7 cellular contexts compared by ENCODE assay signal in genomic region chr3:40580494-40581091, GRCh38. TPM values are rescaled to one million over a fixed set of nuclear protein-coding genes. Genes with fewer than 3 reads are reported as not detected.
DNase-seq lines count a peak whose midpoint lies in the region; ATAC-seq and TF ChIP-seq lines count a peak whose summit lies in the region.

No MANE protein-coding gene starts in this region.

- H3K4me2 ChIP-seq in mesendoderm (ENCODE audit: low read length): no peak overlapping the region

- no peak overlapping the region for H4K8ac ChIP-seq in mesendoderm (ENCODE audit: low read depth, low read length)

- H2BK120ac ChIP-seq in mesendoderm (ENCODE audit: low read depth, low read length): no peak overlapping the region

- no peaks in the 10 kb centered on the region for H3K79me2 ChIP-seq in mesendoderm (ENCODE audit: control insufficient read depth, insufficient read depth, low read length)

- H2AK5ac ChIP-seq in mesendoderm (ENCODE audit: low read length): no peak overlapping the region

- H3K79me1 ChIP-seq in mesendoderm (ENCODE audit: low read length): no peaks in the 10 kb centered on the region

- TF ChIP-seq CTCF in GM12874 (IDR thresholded peaks at IDR 0.05; ENCODE audit: insufficient read depth, low read depth, low read length): peak; percentile 91

- H3K4me1 ChIP-seq in mesendoderm (ENCODE audit: control insufficient read depth, low read depth, low read length): no peaks in the 10 kb centered on the region

- H3K27me3 ChIP-seq in mesendoderm (ENCODE audit: insufficient read depth, low read length, poor library complexity): no peaks in the 10 kb centered on the region

- ATAC-seq in HG03159 (IDR thresholded peaks at IDR 0.05; ENCODE audit: unreplicated experiment): peak; percentile 71

- H3K9ac ChIP-seq in mesendoderm (ENCODE audit: low read length): no peak overlapping the region

- WGBS in mesendoderm (ENCODE audit: extremely low coverage, insufficient coverage, low lambda C conversion rate): no CpG with 5 or more reads among the region's 2 CpGs

- no peak overlapping the region for H2BK15ac ChIP-seq in mesendoderm (replicated peaks; ENCODE audit: low read depth)

- DNase-seq in NCI-H69 (lab: John Stamatoyannopoulos, UW): peak; percentile 69
- peak; percentile 69 to 73 for DNase-seq in activated CD4-positive, alpha-beta T cell treated with anti-CD3 and anti-CD28 coated beads, Interleukin-2, amount 50 U/mL, for 48 hours
- peak; percentile 78 for DNase-seq in ecto neural progenitor cell (ENCODE audit: low spot score)
- DNase-seq in mesendoderm: peak; percentile 85
- DNase-seq in stimulated activated CD8-positive, alpha-beta memory T cell treated with anti-CD3 and anti-CD28 coated beads, Interleukin-2, amount 100 ng/mL, for 48 hours (ENCODE audit: low read depth in 2 of 2): peak; percentile 15 to 40

- H4K5ac ChIP-seq in mesendoderm (ENCODE audit: low read length): no peak overlapping the region

- H3K18ac ChIP-seq in mesendoderm (ENCODE audit: low read length): no peak overlapping the region

- H2BK5ac ChIP-seq in mesendoderm (ENCODE audit: low read length): no peak overlapping the region

- H3K56ac ChIP-seq in mesendoderm (ENCODE audit: low read length): no peak overlapping the region

- no peak overlapping the region for H3K23ac ChIP-seq in mesendoderm (ENCODE audit: low read length)

- H3K4ac ChIP-seq in mesendoderm (ENCODE audit: low read depth, low read length): no peak overlapping the region

- no peak overlapping the region for H3K4me3 ChIP-seq in mesendoderm (ENCODE audit: low read length)

- H3K36me3 ChIP-seq in mesendoderm (ENCODE audit: control insufficient read depth, insufficient read depth, low read length): no peaks in the 10 kb centered on the region

- no peak overlapping the region for H3K27ac ChIP-seq in mesendoderm (ENCODE audit: low read depth, low read length)

RNA-seq across cellular contexts. Expression of gene ZNF621, which starts 55.8 kb away (rescaled TPM):
- polyA plus RNA-seq in mesendoderm (2013, experiment 1 of 2): 13.5 TPM
- polyA plus RNA-seq in mesendoderm (2013, experiment 2 of 2): 13.7 TPM

Comparison
In these comparisons a context has a peak if more than half of its experiments do, and no peak if none do; other contexts are left out.
1. DNase-seq: peak in every context shown above with its lines; median percentile 85 in mesendoderm; 78 in ecto neural progenitor cell; 71 in activated CD4-positive, alpha-beta T cell treated with anti-CD3 and anti-CD28 coated beads, Interleukin-2, amount 50 U/mL, for 48 hours; 69 in NCI-H69; 28 in stimulated activated CD8-positive, alpha-beta memory T cell treated with anti-CD3 and anti-CD28 coated beads, Interleukin-2, amount 100 ng/mL, for 48 hours.